In the genomic region with DNA sequence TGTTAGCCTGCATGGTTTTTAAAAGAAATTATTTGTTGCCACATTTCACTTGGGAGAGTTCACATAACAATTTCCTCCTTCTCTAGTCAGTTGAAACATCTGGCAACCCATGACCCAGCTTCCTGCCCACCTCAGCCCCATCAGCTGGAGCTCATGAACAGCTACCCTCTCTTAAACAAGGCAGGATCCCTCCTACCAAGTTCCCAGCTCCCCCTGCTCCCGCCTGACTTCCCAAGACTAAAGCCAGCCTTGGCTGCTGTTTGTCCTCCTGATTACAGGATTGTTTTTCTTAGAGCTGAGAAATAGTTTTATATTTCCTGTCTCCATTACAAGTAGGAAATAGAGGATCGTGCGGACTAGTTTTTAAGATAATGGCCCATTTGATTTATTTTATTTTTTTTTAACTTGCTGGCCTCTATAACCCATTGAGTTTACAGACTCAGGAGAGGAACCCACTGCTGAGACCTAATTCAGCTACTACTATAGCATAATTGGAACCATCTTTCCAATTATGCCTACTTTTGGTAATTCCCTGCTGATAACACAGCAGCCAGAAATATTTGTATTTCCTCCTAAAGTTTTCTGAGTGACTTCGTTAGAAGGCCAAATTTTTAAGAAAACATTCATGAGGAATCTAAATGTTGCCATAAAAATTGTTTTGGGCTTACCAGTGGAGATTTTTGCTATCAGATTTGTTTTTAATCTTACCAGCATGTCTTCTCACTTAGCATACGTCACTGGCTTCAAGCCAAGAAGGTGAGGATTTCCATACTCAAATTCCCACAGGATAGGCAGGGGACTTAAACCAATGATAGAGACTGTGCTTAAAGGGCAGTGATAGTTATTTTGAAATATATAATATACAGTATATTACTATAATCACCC, we compare ENCODE assay signal across 13 cellular contexts.
DNase-seq lines count a peak whose midpoint lies in the region; ATAC-seq lines count a peak whose summit lies in the region.
"Had no signal": no experiment of that assay in that cellular context is flagged by ENCODE, and none has a peak within 500 bp of the region (broad histone marks: within the 10 kb centered on the region; RNA-seq: fewer than 3 reads in every experiment).

No MANE protein-coding gene starts in this region.

- H3K4me3 ChIP-seq in SK-N-MC, result no peak overlapping the region; the same call in 1 of the 2 replicates
- H3K4me3 ChIP-seq in effector memory CD4-positive, alpha-beta T cell (ENCODE audit: insufficient read depth, low read depth, low read length, poor library complexity, severe bottlenecking), result no peak overlapping the region
- H3K4me3 ChIP-seq: transverse colon had no signal

- H3K27me3 ChIP-seq in effector memory CD4-positive, alpha-beta T cell (replicated peaks; ENCODE audit: control insufficient read depth, insufficient read depth, low read length, poor library complexity, severe bottlenecking), result no peaks in the 10 kb centered on the region
- H3K27me3 ChIP-seq: transverse colon had no signal

- H3K9ac ChIP-seq in SK-N-MC (ENCODE audit: insufficient read length), result no peak overlapping the region

- no peak overlapping the region for H3K27ac ChIP-seq in SK-N-MC
- H3K27ac ChIP-seq in effector memory CD4-positive, alpha-beta T cell (ENCODE audit: insufficient read depth, low read length, poor library complexity, severe bottlenecking), result no peak overlapping the region
- H3K27ac ChIP-seq: transverse colon had no signal

- H3K36me3 ChIP-seq in SK-N-MC (ENCODE audit: insufficient read depth, low read length), result no peaks in the 10 kb centered on the region
- H3K36me3 ChIP-seq in effector memory CD4-positive, alpha-beta T cell (ENCODE audit: control insufficient read depth, insufficient read depth, low read length), result no peaks in the 10 kb centered on the region

- ATAC-seq in Right ventricle myocardium superior (ENCODE audit: poor library complexity) (peak; percentile 59), sciatic nerve (peak; percentile 95), GM18873 (IDR thresholded peaks at IDR 0.05; ENCODE audit: low FRiP score, unreplicated experiment) (no peak)

- H3K9me3 ChIP-seq in SK-N-MC (ENCODE audit: low read depth, low read length), result no peaks in the 10 kb centered on the region
- H3K9me3 ChIP-seq in effector memory CD4-positive, alpha-beta T cell (ENCODE audit: control insufficient read depth, low read length), result no peaks in the 10 kb centered on the region
- H3K9me3 ChIP-seq: transverse colon had no signal

- intact Hi-C loops in Right ventricle myocardium superior (cut with DNase I), result no loop called here
- intact Hi-C loops in sciatic nerve (cut with DNase I), result no loop called here

- peak; percentile 1 for DNase-seq in GF-D8 (lab: John Stamatoyannopoulos, UW)
- DNase-seq in SK-N-MC (ENCODE audit: low read depth, low spot score), result peak; percentile 10
- no peak for DNase-seq in Right ventricle myocardium superior
- peak; percentile 66 for DNase-seq in sciatic nerve (ENCODE audit: low spot score)
- DNase-seq in HuH-7 (ENCODE audit: low spot score), result no peak
- no peak for DNase-seq in EL
- DNase-seq in effector memory CD4-positive, alpha-beta T cell, result no peak
- DNase-seq: activated CD4-positive, CD25-positive, alpha-beta regulatory T cell treated with anti-CD3 and anti-CD28 coated beads, Interleukin-2, amount 50 U/mL, for 72 hours; activated naive CD8-positive, alpha-beta T cell treated with anti-CD3 and anti-CD28 coated beads, Interleukin-2, amount 10 ng/mL, durations not matched to agents 7 days and 5 days; foreskin fibroblast; NCI-H345; transverse colon had no signal

- H3K4me1 ChIP-seq in effector memory CD4-positive, alpha-beta T cell (ENCODE audit: control insufficient read depth, insufficient read depth, low read length, poor library complexity, severe bottlenecking), result no peaks in the 10 kb centered on the region
- H3K4me1 ChIP-seq: transverse colon had no signal

Comparison
In these comparisons a context has a peak if more than half of its experiments do, and no peak if none do; other contexts are left out.
1. DNase-seq: peak in GF-D8 (single experiment), SK-N-MC (single experiment) and sciatic nerve (single experiment); none in Right ventricle myocardium superior (single experiment), HuH-7 (single experiment), EL (single experiment) and effector memory CD4-positive, alpha-beta T cell (0 of 3).